ENCODE assay signal across 2 cellular contexts in the genomic region with DNA sequence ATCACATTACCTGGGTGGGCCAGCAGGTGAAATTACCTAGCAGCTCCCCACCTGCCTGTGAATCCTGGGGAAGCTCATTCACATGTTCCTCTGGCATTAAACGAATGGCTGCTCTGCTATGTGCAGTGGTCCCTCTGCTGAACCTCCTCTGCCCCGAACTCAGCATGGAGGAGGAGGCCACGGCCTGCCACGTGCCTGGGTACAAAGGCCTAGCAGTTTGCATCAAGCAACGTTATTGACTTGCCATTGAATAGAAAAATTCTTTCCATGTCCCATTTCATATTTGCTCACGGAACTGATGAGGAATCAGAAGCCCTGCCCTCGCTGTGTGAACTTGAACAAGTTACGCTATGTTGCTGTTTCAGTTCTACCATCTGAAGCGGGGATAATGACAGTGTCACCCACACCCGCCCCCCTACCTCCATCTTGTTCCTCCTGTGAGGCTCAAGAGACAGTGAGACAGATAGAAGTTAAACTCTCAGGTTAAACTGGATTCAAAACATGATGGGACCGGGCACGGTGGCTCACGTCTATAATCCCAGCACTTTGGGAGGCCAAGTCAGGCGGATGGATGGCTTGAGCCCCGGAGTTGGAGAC.
TF ChIP-seq lines count a peak whose summit lies in the region.

No MANE protein-coding gene starts in this region.

TF ChIP-seq in Ishikawa, 13 proteins besides CTCF, POLR2A, EP300 and RAD21:
- TF ChIP-seq, protein P1, sequence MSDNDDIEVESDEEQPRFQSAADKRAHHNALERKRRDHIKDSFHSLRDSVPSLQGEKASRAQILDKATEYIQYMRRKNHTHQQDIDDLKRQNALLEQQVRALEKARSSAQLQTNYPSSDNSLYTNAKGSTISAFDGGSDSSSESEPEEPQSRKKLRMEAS (IDR thresholded peaks at IDR 0.05) = 0 out of 2 replicates have a peak, but pooled peaks have one; percentile 11
- no peak for TF ChIP-seq CEBPB (IDR thresholded peaks at IDR 0.05)
TF ChIP-seq in Ishikawa: peak in this region for 1.

TF ChIP-seq in H1, 55 proteins besides CTCF, POLR2A, EP300 and RAD21:
- TF ChIP-seq CHD1 (IDR thresholded peaks at IDR 0.05; ENCODE audit: low read depth, low read length) (no peak), CBX8 (IDR thresholded peaks at IDR 0.05; ENCODE audit: borderline replicate concordance, low read depth, low read length) (no peak), CEBPB (IDR thresholded peaks at IDR 0.05; ENCODE audit: low read depth, low read length) (no peak), EZH2 (IDR thresholded peaks at IDR 0.05; ENCODE audit: low read depth, low read length, severe bottlenecking) (no peak), KDM5A (IDR thresholded peaks at IDR 0.05; ENCODE audit: low read length) (no peak), CHD2 (IDR thresholded peaks at IDR 0.05; ENCODE audit: low read length) (no peak), BACH1 (IDR thresholded peaks at IDR 0.05; ENCODE audit: low read length) (no peak), ZNF274 (IDR thresholded peaks at IDR 0.05; ENCODE audit: borderline replicate concordance, extremely low read depth, low read length) (no peak)
- TF ChIP-seq, protein P2, sequence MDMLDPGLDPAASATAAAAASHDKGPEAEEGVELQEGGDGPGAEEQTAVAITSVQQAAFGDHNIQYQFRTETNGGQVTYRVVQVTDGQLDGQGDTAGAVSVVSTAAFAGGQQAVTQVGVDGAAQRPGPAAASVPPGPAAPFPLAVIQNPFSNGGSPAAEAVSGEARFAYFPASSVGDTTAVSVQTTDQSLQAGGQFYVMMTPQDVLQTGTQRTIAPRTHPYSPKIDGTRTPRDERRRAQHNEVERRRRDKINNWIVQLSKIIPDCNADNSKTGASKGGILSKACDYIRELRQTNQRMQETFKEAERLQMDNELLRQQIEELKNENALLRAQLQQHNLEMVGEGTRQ (IDR thresholded peaks at IDR 0.05; ENCODE audit: low read length) = no peak
TF ChIP-seq in H1: peak in this region for 0.
